10 cellular contexts compared by ENCODE assay signal in genomic region chr2:32947076-32947483, GRCh38. TPM values are rescaled to one million over a fixed set of nuclear protein-coding genes. Genes with fewer than 3 reads are reported as not detected.
DNase-seq lines count a peak whose midpoint lies in the region; ATAC-seq and TF ChIP-seq lines count a peak whose summit lies in the region.
"Had no signal": no experiment of that assay in that cellular context is flagged by ENCODE, and none has a peak within 500 bp of the region (broad histone marks: within the 10 kb centered on the region; RNA-seq: fewer than 3 reads in every experiment).

No MANE protein-coding gene starts in this region.

- H3K4me3 Mint-ChIP-seq in CD4-positive, alpha-beta T cell: no peak overlapping the region
- no peak overlapping the region for H3K4me3 Mint-ChIP-seq in activated naive CD4-positive, alpha-beta T cell treated with anti-CD3 and anti-CD28 coated beads, Interleukin-2, amount 10 ng/mL, durations not matched to agents 7 days and 5 days

- no peak for TF ChIP-seq CTCF in CD4-positive, alpha-beta T cell (IDR thresholded peaks at IDR 0.05)
- no peak for TF ChIP-seq CTCF in dorsolateral prefrontal cortex (IDR thresholded peaks at IDR 0.05 in 54 of 56, conservative IDR thresholded peaks at IDR 0.05 in 2 of 56; ENCODE audit: low read depth in 1 of 56, partially characterized antibody in 56 of 56)
- no peak for TF ChIP-seq CTCF in mucosa of descending colon (IDR thresholded peaks at IDR 0.05)

- H3K36me3 ChIP-seq in MG63 (no peaks in the 10 kb centered on the region), mucosa of descending colon (ENCODE audit: low read depth) (no peaks in the 10 kb centered on the region)

- peaks cover 11% of the 10 kb centered on the region for H3K4me1 ChIP-seq in mucosa of descending colon (ENCODE audit: low read depth)

- DNase-seq in CD4-positive, alpha-beta T cell: no peak
- DNase-seq in MG63: no peak
- DNase-seq in dorsolateral prefrontal cortex: no peak
- DNase-seq in mucosa of descending colon: peak; percentile 30 to 71 (median 51)
- DNase-seq in mucosa of gallbladder (ENCODE audit: low spot score): no peak
- no peak for DNase-seq in CD1c-positive myeloid dendritic cell (ENCODE audit: extremely low spot score)
- DNase-seq in activated naive CD4-positive, alpha-beta T cell treated with anti-CD3 and anti-CD28 coated beads, Interleukin-2, amount 10 ng/mL, durations not matched to agents 7 days and 5 days: no peak

- ATAC-seq in CD4-positive, alpha-beta T cell (ENCODE audit: poor library complexity): peak; percentile 11
- ATAC-seq in GM21390 (IDR thresholded peaks at IDR 0.05; ENCODE audit: unreplicated experiment) (peak; percentile 35), mucosa of descending colon (peak; percentile 43)

- CTCF ChIA-PET in CD4-positive, alpha-beta T cell (lab: Charles Lee): no interaction called here
- CTCF ChIA-PET in activated naive CD4-positive, alpha-beta T cell treated with anti-CD3 and anti-CD28 coated beads, Interleukin-2, amount 10 ng/mL, durations not matched to agents 7 days and 5 days (lab: Charles Lee): no interaction called here

- H3K9me3 Mint-ChIP-seq in CD4-positive, alpha-beta T cell: no peaks in the 10 kb centered on the region
- H3K9me3 Mint-ChIP-seq in activated naive CD4-positive, alpha-beta T cell treated with anti-CD3 and anti-CD28 coated beads, Interleukin-2, amount 10 ng/mL, durations not matched to agents 7 days and 5 days: no peaks in the 10 kb centered on the region
- H3K9me3 Mint-ChIP-seq: IgD-negative memory B cell, naive B cell had no signal

- H3K27me3 ChIP-seq in CD4-positive, alpha-beta T cell (ENCODE audit: control insufficient read depth, insufficient read depth, low read length): peaks cover 24% of the 10 kb centered on the region
- H3K27me3 ChIP-seq in MG63: no peaks in the 10 kb centered on the region
- peaks cover 0 to 7% (median 0%) of the 10 kb centered on the region in 45 donors for H3K27me3 ChIP-seq in dorsolateral prefrontal cortex

- intact Hi-C loops in CD4-positive, alpha-beta T cell (cut with DNase I, micrococcal nuclease): no loop called here
- intact Hi-C loops in dorsolateral prefrontal cortex (cut with DNase I) (loop anchor here (5.0 to 10.0 kb wide), 6 partner anchors 65 to 648 kb away; partner anchors contain the start of gene FAM98A (in 1 of the 2)), mucosa of descending colon (cut with DNase I, micrococcal nuclease) (no loop called here)

- H3K4me1 Mint-ChIP-seq in CD4-positive, alpha-beta T cell (ENCODE audit: low read depth): no peaks in the 10 kb centered on the region
- H3K4me1 Mint-ChIP-seq in activated naive CD4-positive, alpha-beta T cell treated with anti-CD3 and anti-CD28 coated beads, Interleukin-2, amount 10 ng/mL, durations not matched to agents 7 days and 5 days: peaks cover 5% of the 10 kb centered on the region

- POLR2A ChIA-PET in CD4-positive, alpha-beta T cell (lab: Charles Lee): no interaction called here

- no peak overlapping the region for H3K27ac ChIP-seq in CD4-positive, alpha-beta T cell (ENCODE audit: low read depth, low read length)
- peak overlapping the region in 35 of 59 donors; percentile 3 to 85 (median 66) for H3K27ac ChIP-seq in dorsolateral prefrontal cortex

- H3K9me3 ChIP-seq in CD4-positive, alpha-beta T cell (ENCODE audit: control insufficient read depth, low read length): no peaks in the 10 kb centered on the region
- no peaks in the 10 kb centered on the region for H3K9me3 ChIP-seq in MG63
- H3K9me3 ChIP-seq in mucosa of descending colon: no peaks in the 10 kb centered on the region

- H3K27me3 Mint-ChIP-seq in CD4-positive, alpha-beta T cell: peaks cover 49% of the 10 kb centered on the region
- peaks cover 64% of the 10 kb centered on the region for H3K27me3 Mint-ChIP-seq in activated naive CD4-positive, alpha-beta T cell treated with anti-CD3 and anti-CD28 coated beads, Interleukin-2, amount 10 ng/mL, durations not matched to agents 7 days and 5 days

- H3K27ac Mint-ChIP-seq in CD4-positive, alpha-beta T cell: no peak overlapping the region
- no peak overlapping the region for H3K27ac Mint-ChIP-seq in activated naive CD4-positive, alpha-beta T cell treated with anti-CD3 and anti-CD28 coated beads, Interleukin-2, amount 10 ng/mL, durations not matched to agents 7 days and 5 days
- H3K27ac Mint-ChIP-seq: IgD-negative memory B cell had no signal

- H3K4me3 ChIP-seq in MG63: peak overlapping the region; percentile 59
- peak overlapping the region; percentile 48 to 87 (median 72) for H3K4me3 ChIP-seq in dorsolateral prefrontal cortex
- H3K4me3 ChIP-seq in mucosa of descending colon: peak overlapping the region; percentile 54

- H3K36me3 Mint-ChIP-seq in CD4-positive, alpha-beta T cell (ENCODE audit: low read depth): no peaks in the 10 kb centered on the region
- no peaks in the 10 kb centered on the region for H3K36me3 Mint-ChIP-seq in activated naive CD4-positive, alpha-beta T cell treated with anti-CD3 and anti-CD28 coated beads, Interleukin-2, amount 10 ng/mL, durations not matched to agents 7 days and 5 days
- H3K36me3 Mint-ChIP-seq: IgD-negative memory B cell, naive B cell had no signal

RNA-seq across cellular contexts. Expression of gene LTBP1, which starts 0.3 kb away (rescaled TPM):
- under 1 TPM in 1 of 2 experiments, not detected in 1; 0.06 TPM for total RNA-seq in CD4-positive, alpha-beta T cell
- total RNA-seq in MG63 (2014; rRNA removed; shearing (Covaris generic); ENCODE audit: low replicate concordance): 93.9 and 95.7 TPM in 2 replicates
- total RNA-seq in dorsolateral prefrontal cortex: 10 to 100 TPM in 108 of 120 experiments, 1 to 10 TPM in 12; 6.9 to 47.1 (median 14.7) TPM
- total RNA-seq in mucosa of descending colon: 10 to 100 TPM; 14.3 to 38.4 (median 33.6) TPM
- 205 TPM for total RNA-seq in mucosa of gallbladder

Comparison
In these comparisons a context has a peak if more than half of its experiments do, and no peak if none do; other contexts are left out.
1. DNase-seq: peak in mucosa of descending colon (3 of 3); none in CD4-positive, alpha-beta T cell (0 of 10), MG63 (single experiment), dorsolateral prefrontal cortex (0 of 10), mucosa of gallbladder (single experiment), CD1c-positive myeloid dendritic cell (single experiment) and activated naive CD4-positive, alpha-beta T cell treated with anti-CD3 and anti-CD28 coated beads, Interleukin-2, amount 10 ng/mL, durations not matched to agents 7 days and 5 days (single experiment).
2. RNA of gene LTBP1, which starts 0.3 kb away (total RNA-seq): 205 TPM in mucosa of gallbladder (single experiment), 93.9 to 95.7 TPM in MG63, 14.3 to 38.4 TPM in mucosa of descending colon and 6.9 to 47.1 TPM in dorsolateral prefrontal cortex; 0.06 TPM in CD4-positive, alpha-beta T cell; every median in the first group is over 4 times any median in the second.
3. intact Hi-C loops: an anchor here in dorsolateral prefrontal cortex (5.0 to 10.0 kb wide); none called in CD4-positive, alpha-beta T cell and mucosa of descending colon.
4. Peak in every context shown above with its lines, with median percentiles within 50 percentile points of each other: ATAC-seq and H3K4me3 ChIP-seq.